1 cellular context compared by ENCODE assay signal in genomic region chr6:137739544-137739943, GRCh38.
TF ChIP-seq lines count a peak whose summit lies in the region.

No MANE protein-coding gene starts in this region.

TF ChIP-seq in HepG2, 621 proteins besides CTCF, POLR2A, EP300 and RAD21 (continued from another document):
- TF ChIP-seq ZBTB10 (CRISPR knock-in tag; IDR thresholded peaks at IDR 0.05; ENCODE audit: borderline replicate concordance) (no peak), ZNF605 (CRISPR knock-in tag; IDR thresholded peaks at IDR 0.05) (0 out of 2 replicates have a peak, but pooled peaks have one; percentile 39), SP5 (CRISPR knock-in tag; IDR thresholded peaks at IDR 0.05; ENCODE audit: borderline replicate concordance, low read depth) (no peak), MTERF4 (CRISPR knock-in tag; IDR thresholded peaks at IDR 0.05) (0 out of 2 replicates have a peak, but pooled peaks have one; percentile 41), JUND (CRISPR knock-in tag; IDR thresholded peaks at IDR 0.05) (no peak), RARA (CRISPR knock-in tag; IDR thresholded peaks at IDR 0.05) (no peak), BCL3 (CRISPR knock-in tag; IDR thresholded peaks at IDR 0.05) (0 out of 2 replicates have a peak, but pooled peaks have one; percentile 38), ZNF274 (CRISPR knock-in tag; IDR thresholded peaks at IDR 0.05) (peak; percentile 65; the same call in 1 of the 2 replicates), FUBP1 (CRISPR knock-in tag; IDR thresholded peaks at IDR 0.05; ENCODE audit: borderline replicate concordance) (0 out of 2 replicates have a peak, but pooled peaks have one; percentile 42), ZNF687 (CRISPR knock-in tag; IDR thresholded peaks at IDR 0.05) (peak; percentile 37), U2AF2 (IDR thresholded peaks at IDR 0.05; ENCODE audit: low read depth, low read length) (no peak)
